ENCODE assay signal across 18 cellular contexts in the genomic region with DNA sequence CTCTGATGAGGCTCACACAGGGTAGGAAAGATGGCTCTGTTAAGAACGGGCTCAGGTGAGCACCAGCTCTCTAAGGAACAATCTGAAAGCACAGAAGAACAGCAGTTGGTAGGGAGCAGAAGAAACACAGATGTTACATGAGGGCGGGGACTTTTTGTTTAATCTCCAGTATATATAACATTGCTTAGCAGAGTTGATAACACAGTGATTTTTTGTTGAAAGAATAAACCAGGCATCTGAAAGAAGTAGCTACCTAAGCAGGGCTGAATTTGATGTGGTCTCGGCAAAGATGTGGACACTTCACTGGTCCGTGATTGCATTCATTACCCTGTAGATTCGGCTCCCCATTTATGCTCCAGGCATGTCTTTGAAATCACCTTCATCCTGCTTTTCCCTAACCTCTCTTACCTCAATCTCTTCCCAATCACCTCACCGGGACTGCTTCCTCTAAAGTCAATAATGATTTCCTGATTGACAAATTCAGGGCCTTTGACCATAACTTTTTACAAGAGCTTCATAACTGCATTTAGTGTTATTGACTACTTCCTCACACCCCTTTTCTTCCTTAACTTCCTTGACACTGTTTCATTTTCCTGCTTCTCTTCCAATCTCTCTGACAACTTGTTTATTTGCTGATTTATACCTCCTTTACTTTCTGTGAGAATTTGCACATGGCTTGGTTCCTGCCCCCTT. TPM values are rescaled to one million over a fixed set of nuclear protein-coding genes. Genes with fewer than 3 reads are reported as not detected.
DNase-seq lines count a peak whose midpoint lies in the region; ATAC-seq lines count a peak whose summit lies in the region.
"Had no signal": no experiment of that assay in that cellular context is flagged by ENCODE, and none has a peak within 500 bp of the region (broad histone marks: within the 10 kb centered on the region; RNA-seq: fewer than 3 reads in every experiment).

No MANE protein-coding gene starts in this region.

- no peaks in the 10 kb centered on the region for H3K9me3 Mint-ChIP-seq in stimulated activated naive CD8-positive, alpha-beta T cell treated with anti-CD3 and anti-CD28 coated beads, Interleukin-15, Interleukin-2, amounts not matched to agents 100 ng/mL and 50 ng/mL, for 24 hours
- no peaks in the 10 kb centered on the region for H3K9me3 Mint-ChIP-seq in activated T-helper 2 cell treated with anti-CD3 and anti-CD28 coated beads, Interferon-gamma antibody, Interleukin-2, Interleukin-4, amounts not matched to agents 10 μg/mL and 5 μg/mL and 100 μg/mL, durations not matched to agents 14 hours and 24 hours and 36 hours
- H3K9me3 Mint-ChIP-seq: IgD-negative memory B cell had no signal

- H4K8ac ChIP-seq in mesendoderm (ENCODE audit: low read depth, low read length) = peak overlapping the region; percentile 76

- peaks cover 80% of the 10 kb centered on the region for H3K4me1 Mint-ChIP-seq in stimulated activated naive CD8-positive, alpha-beta T cell treated with anti-CD3 and anti-CD28 coated beads, Interleukin-15, Interleukin-2, amounts not matched to agents 100 ng/mL and 50 ng/mL, for 24 hours (ENCODE audit: low read depth)
- peaks cover 41% of the 10 kb centered on the region for H3K4me1 Mint-ChIP-seq in activated T-helper 2 cell treated with anti-CD3 and anti-CD28 coated beads, Interferon-gamma antibody, Interleukin-2, Interleukin-4, amounts not matched to agents 10 μg/mL and 5 μg/mL and 100 μg/mL, durations not matched to agents 14 hours and 24 hours and 36 hours (ENCODE audit: low read depth)

- no peak overlapping the region for H2AK5ac ChIP-seq in mesendoderm (ENCODE audit: low read length)

- no peaks in the 10 kb centered on the region for H3K36me3 ChIP-seq in mesendoderm (ENCODE audit: control insufficient read depth, insufficient read depth, low read length)
- H3K36me3 ChIP-seq: BE2C had no signal

- no peak overlapping the region for H2BK5ac ChIP-seq in mesendoderm (ENCODE audit: low read length)

- ATAC-seq in stimulated activated naive CD8-positive, alpha-beta T cell treated with anti-CD3 and anti-CD28 coated beads, Interleukin-15, Interleukin-2, amounts not matched to agents 100 U/mL and 50 U/mL, for 24 hours = no peak
- ATAC-seq in HG02759 (IDR thresholded peaks at IDR 0.05; ENCODE audit: unreplicated experiment) = no peak
- ATAC-seq in GM19452 (IDR thresholded peaks at IDR 0.05; ENCODE audit: unreplicated experiment) = no peak
- ATAC-seq: Panc1, Right ventricle myocardium inferior had no signal

- H3K4me1 ChIP-seq in mesendoderm (ENCODE audit: control insufficient read depth, low read depth, low read length) = no peaks in the 10 kb centered on the region
- H3K4me1 ChIP-seq: BE2C had no signal

- H2BK120ac ChIP-seq in mesendoderm (ENCODE audit: low read depth, low read length) = no peak overlapping the region

- no peak overlapping the region for H3K4me2 ChIP-seq in mesendoderm (ENCODE audit: low read length)

- intact Hi-C loops in activated T-helper 2 cell treated with anti-CD3 and anti-CD28 coated beads, Interferon-gamma antibody, Interleukin-2, Interleukin-4, amounts not matched to agents 10 μg/mL and 5 μg/mL and 100 μg/mL, durations not matched to agents 14 hours and 24 hours and 36 hours (cut with micrococcal nuclease) = loop anchor here (5.0 kb wide), 1 partner anchor 34 kb away; a partner anchor contains a TSS

- no peaks in the 10 kb centered on the region for H3K27me3 Mint-ChIP-seq in stimulated activated naive CD8-positive, alpha-beta T cell treated with anti-CD3 and anti-CD28 coated beads, Interleukin-15, Interleukin-2, amounts not matched to agents 100 ng/mL and 50 ng/mL, for 24 hours
- H3K27me3 Mint-ChIP-seq in activated T-helper 2 cell treated with anti-CD3 and anti-CD28 coated beads, Interferon-gamma antibody, Interleukin-2, Interleukin-4, amounts not matched to agents 10 μg/mL and 5 μg/mL and 100 μg/mL, durations not matched to agents 14 hours and 24 hours and 36 hours (ENCODE audit: low read depth) = no peaks in the 10 kb centered on the region
- H3K27me3 Mint-ChIP-seq: IgD-negative memory B cell had no signal

- H3K4me3 Mint-ChIP-seq in stimulated activated naive CD8-positive, alpha-beta T cell treated with anti-CD3 and anti-CD28 coated beads, Interleukin-15, Interleukin-2, amounts not matched to agents 100 ng/mL and 50 ng/mL, for 24 hours = no peak overlapping the region
- no peak overlapping the region for H3K4me3 Mint-ChIP-seq in activated T-helper 2 cell treated with anti-CD3 and anti-CD28 coated beads, Interferon-gamma antibody, Interleukin-2, Interleukin-4, amounts not matched to agents 10 μg/mL and 5 μg/mL and 100 μg/mL, durations not matched to agents 14 hours and 24 hours and 36 hours (ENCODE audit: low read depth)

- no peak overlapping the region for H3K4me3 ChIP-seq in mesendoderm (ENCODE audit: low read length)

- H3K27me3 ChIP-seq in mesendoderm (ENCODE audit: insufficient read depth, low read length, poor library complexity) = no peaks in the 10 kb centered on the region

- H3K56ac ChIP-seq in mesendoderm (ENCODE audit: low read length) = no peak overlapping the region

- H3K27ac ChIP-seq in mesendoderm (ENCODE audit: low read depth, low read length) = no peak overlapping the region

- no peak overlapping the region for H2BK15ac ChIP-seq in mesendoderm (replicated peaks; ENCODE audit: low read depth)

- H3K18ac ChIP-seq in mesendoderm (ENCODE audit: low read length) = no peak overlapping the region

- peak overlapping the region; percentile 60 for H3K27ac Mint-ChIP-seq in stimulated activated naive CD8-positive, alpha-beta T cell treated with anti-CD3 and anti-CD28 coated beads, Interleukin-15, Interleukin-2, amounts not matched to agents 100 ng/mL and 50 ng/mL, for 24 hours
- H3K27ac Mint-ChIP-seq in activated T-helper 2 cell treated with anti-CD3 and anti-CD28 coated beads, Interferon-gamma antibody, Interleukin-2, Interleukin-4, amounts not matched to agents 10 μg/mL and 5 μg/mL and 100 μg/mL, durations not matched to agents 14 hours and 24 hours and 36 hours = peak overlapping the region; percentile 46
- H3K27ac Mint-ChIP-seq: IgD-negative memory B cell had no signal

- H3K79me1 ChIP-seq in mesendoderm (ENCODE audit: low read length) = no peaks in the 10 kb centered on the region

- H3K36me3 Mint-ChIP-seq in stimulated activated naive CD8-positive, alpha-beta T cell treated with anti-CD3 and anti-CD28 coated beads, Interleukin-15, Interleukin-2, amounts not matched to agents 100 ng/mL and 50 ng/mL, for 24 hours (ENCODE audit: low read depth) = no peaks in the 10 kb centered on the region
- peaks cover 58% of the 10 kb centered on the region for H3K36me3 Mint-ChIP-seq in activated T-helper 2 cell treated with anti-CD3 and anti-CD28 coated beads, Interferon-gamma antibody, Interleukin-2, Interleukin-4, amounts not matched to agents 10 μg/mL and 5 μg/mL and 100 μg/mL, durations not matched to agents 14 hours and 24 hours and 36 hours (ENCODE audit: low read depth)
- H3K36me3 Mint-ChIP-seq: IgD-negative memory B cell had no signal

- no peak for DNase-seq in stimulated activated naive CD8-positive, alpha-beta T cell treated with anti-CD3 and anti-CD28 coated beads, Interleukin-15, Interleukin-2, amounts not matched to agents 100 U/mL and 50 U/mL, for 24 hours
- DNase-seq in activated T-helper 2 cell treated with anti-CD3 and anti-CD28 coated beads, Interferon-gamma antibody, Interleukin-2, Interleukin-4, amounts not matched to agents 10 μg/mL and 5 μg/mL and 100 μg/mL, durations not matched to agents 14 hours and 24 hours and 36 hours (ENCODE audit: low spot score) = no peak
- no peak for DNase-seq in mesendoderm
- no peak for DNase-seq in NCI-H1417 treated with DMSO at 0.1 percent for 48 hours (lab: John Stamatoyannopoulos, UW)
- DNase-seq: ACHN, BE2C, COR-L47, HCEC 1CT, NCI-H2029, NCI-H2171 treated with DMSO at 0.1 percent for 48 hours had no signal

- H3K9ac ChIP-seq in mesendoderm (ENCODE audit: low read length) = no peak overlapping the region

- whole genome bisulfite sequencing in mesendoderm (ENCODE audit: extremely low coverage, insufficient coverage, low lambda C conversion rate) = no CpG with 5 or more reads among the region's 6 CpGs

- no peak overlapping the region for H3K4ac ChIP-seq in mesendoderm (ENCODE audit: low read depth, low read length)

- H3K23ac ChIP-seq in mesendoderm (ENCODE audit: low read length) = no peak overlapping the region

- H3K79me2 ChIP-seq in mesendoderm (ENCODE audit: control insufficient read depth, insufficient read depth, low read length) = no peaks in the 10 kb centered on the region

- no peak overlapping the region for H4K5ac ChIP-seq in mesendoderm (ENCODE audit: low read length)

RNA-seq across cellular contexts. Expression of a gene that starts 34.4 kb away (rescaled TPM):
- 3.2 and 3.4 TPM in 2 replicates for total RNA-seq in activated T-helper 2 cell treated with anti-CD3 and anti-CD28 coated beads, Interferon-gamma antibody, Interleukin-2, Interleukin-4, amounts not matched to agents 10 μg/mL and 5 μg/mL and 100 μg/mL, durations not matched to agents 14 hours and 24 hours and 36 hours
- 6.8 TPM for polyA plus RNA-seq in mesendoderm (2013, experiment 1 of 2)
- 6.4 TPM for polyA plus RNA-seq in mesendoderm (2013, experiment 2 of 2)
- total RNA-seq: LHCN-M2, NCI-H460 had no signal
